ENCODE assay signal across 40 cellular contexts in the genomic region with DNA sequence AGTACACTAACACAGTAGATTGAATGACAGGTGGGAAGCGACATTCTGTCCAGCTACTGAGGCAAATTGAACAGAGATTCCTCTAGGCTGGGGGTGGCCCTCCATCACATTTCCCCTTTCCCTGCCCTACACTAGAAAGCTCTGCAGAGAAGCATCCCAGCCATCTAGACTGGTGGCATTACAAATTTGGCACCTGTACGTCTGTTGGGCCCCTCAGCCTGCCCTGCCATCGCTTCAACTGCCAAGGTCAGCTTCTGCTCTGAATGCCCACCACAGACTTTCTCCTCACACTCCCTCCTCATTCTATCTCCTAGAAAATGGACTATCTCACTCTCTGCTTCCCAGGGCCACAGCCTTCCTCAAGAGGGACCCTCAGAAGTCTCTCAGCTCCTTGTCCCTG. TPM values are rescaled to one million over a fixed set of nuclear protein-coding genes. Genes with fewer than 3 reads are reported as not detected.
"Had no signal": no experiment of that assay in that cellular context is flagged by ENCODE, and none has a peak within 500 bp of the region (broad histone marks: within the 10 kb centered on the region; RNA-seq: fewer than 3 reads in every experiment).

No MANE protein-coding gene starts in this region.

- H3K9me3 ChIP-seq: ascending aorta had no signal

- FAIRE-seq: bronchial epithelial cell, TTC549 had no signal

- H3K4me1 ChIP-seq: ascending aorta had no signal

- H3K9me3 Mint-ChIP-seq: activated CD4-positive, alpha-beta memory T cell treated with anti-CD3 and anti-CD28 coated beads, Interleukin-2, amount 10 ng/mL, durations not matched to agents 7 days and 5 days; activated CD4-positive, alpha-beta T cell treated with anti-CD3 and anti-CD28 coated beads, Interleukin-2, amount 10 ng/mL, durations not matched to agents 7 days and 5 days; activated naive CD4-positive, alpha-beta T cell treated with anti-CD3 and anti-CD28 coated beads, Interleukin-2, amount 10 ng/mL, durations not matched to agents 7 days and 5 days; activated naive CD4-positive, alpha-beta T cell treated with anti-CD3 and anti-CD28 coated beads, Interleukin-2, amount 50 U/mL, for 24 hours; activated naive CD8-positive, alpha-beta T cell treated with anti-CD3 and anti-CD28 coated beads, Interleukin-2, amount 10 ng/mL, durations not matched to agents 7 days and 5 days; activated naive CD8-positive, alpha-beta T cell treated with anti-CD3 and anti-CD28 coated beads, Interleukin-2, amount 50 U/mL, for 24 hours; activated T-cell treated with anti-CD3 and anti-CD28 coated beads, Interleukin-2, amount 50 U/mL, for 24 hours; activated T-helper 2 cell treated with anti-CD3 and anti-CD28 coated beads, Interferon-gamma antibody, Interleukin-2, Interleukin-4, amounts not matched to agents 10 μg/mL and 5 μg/mL and 100 μg/mL, durations not matched to agents 14 hours and 24 hours and 36 hours; central memory CD8-positive, alpha-beta T cell; T-helper 1 cell treated with Interleukin-12 subunit alpha and Interleukin-12 subunit beta and Interleukin-4 antibody, amounts not matched to agents 30 μg/mL and 1 μg/mL, for 36 hours; T-helper 2 cell treated with Interferon-gamma antibody and Interleukin-4, amounts not matched to agents 5 μg/mL and 100 μg/mL, for 36 hours; WTC11 had no signal

- H3K27ac ChIP-seq: ascending aorta, cardiac muscle cell, WERI-Rb-1 had no signal

- H3K4me3 Mint-ChIP-seq: activated CD4-positive, alpha-beta memory T cell treated with anti-CD3 and anti-CD28 coated beads, Interleukin-2, amount 10 ng/mL, durations not matched to agents 7 days and 5 days; activated CD4-positive, alpha-beta T cell treated with anti-CD3 and anti-CD28 coated beads for 36 hours; activated CD4-positive, alpha-beta T cell treated with anti-CD3 and anti-CD28 coated beads, Interleukin-2, amount 10 ng/mL, durations not matched to agents 7 days and 5 days; activated CD8-positive, alpha-beta memory T cell treated with anti-CD3 and anti-CD28 coated beads, Interleukin-2, amount 10 ng/mL, durations not matched to agents 7 days and 5 days; activated CD8-positive, alpha-beta T cell treated with anti-CD3 and anti-CD28 coated beads, Interleukin-2, amount 10 ng/mL, durations not matched to agents 7 days and 5 days; activated naive CD4-positive, alpha-beta T cell treated with anti-CD3 and anti-CD28 coated beads, Interleukin-2, amount 10 ng/mL, durations not matched to agents 7 days and 5 days; activated naive CD4-positive, alpha-beta T cell treated with anti-CD3 and anti-CD28 coated beads, Interleukin-2, amount 50 U/mL, for 24 hours; activated naive CD8-positive, alpha-beta T cell; activated naive CD8-positive, alpha-beta T cell treated with anti-CD3 and anti-CD28 coated beads, Interleukin-2, amount 10 ng/mL, durations not matched to agents 7 days and 5 days; activated naive CD8-positive, alpha-beta T cell treated with anti-CD3 and anti-CD28 coated beads, Interleukin-2, amount 50 U/mL, for 24 hours; activated T-cell treated with anti-CD3 and anti-CD28 coated beads, Interleukin-2, amount 50 U/mL, for 24 hours; brain; central memory CD8-positive, alpha-beta T cell; T-helper 1 cell treated with Interleukin-12 subunit alpha and Interleukin-12 subunit beta and Interleukin-4 antibody, amounts not matched to agents 30 μg/mL and 1 μg/mL, for 36 hours; T-helper 2 cell treated with Interferon-gamma antibody and Interleukin-4, amounts not matched to agents 5 μg/mL and 100 μg/mL, for 36 hours; WTC11 had no signal

- H3K4me3 ChIP-seq: ascending aorta, cardiac muscle cell had no signal

- H3K36me3 Mint-ChIP-seq: activated CD8-positive, alpha-beta memory T cell treated with anti-CD3 and anti-CD28 coated beads, Interleukin-2, amount 10 ng/mL, durations not matched to agents 7 days and 5 days; activated naive CD4-positive, alpha-beta T cell treated with anti-CD3 and anti-CD28 coated beads, Interleukin-2, amount 10 ng/mL, durations not matched to agents 7 days and 5 days; activated naive CD4-positive, alpha-beta T cell treated with anti-CD3 and anti-CD28 coated beads, Interleukin-2, amount 50 U/mL, for 24 hours; activated naive CD8-positive, alpha-beta T cell; activated naive CD8-positive, alpha-beta T cell treated with anti-CD3 and anti-CD28 coated beads, Interleukin-2, amount 10 ng/mL, durations not matched to agents 7 days and 5 days; brain; WTC11 had no signal

- H3K27ac Mint-ChIP-seq: activated CD4-positive, alpha-beta memory T cell treated with anti-CD3 and anti-CD28 coated beads, Interleukin-2, amount 10 ng/mL, durations not matched to agents 7 days and 5 days; activated CD4-positive, alpha-beta T cell treated with anti-CD3 and anti-CD28 coated beads for 36 hours; activated CD4-positive, alpha-beta T cell treated with anti-CD3 and anti-CD28 coated beads, Interleukin-2, amount 10 ng/mL, durations not matched to agents 7 days and 5 days; activated CD8-positive, alpha-beta memory T cell treated with anti-CD3 and anti-CD28 coated beads, Interleukin-2, amount 10 ng/mL, durations not matched to agents 7 days and 5 days; activated CD8-positive, alpha-beta T cell treated with anti-CD3 and anti-CD28 coated beads, Interleukin-2, amount 10 ng/mL, durations not matched to agents 7 days and 5 days; activated naive CD4-positive, alpha-beta T cell treated with anti-CD3 and anti-CD28 coated beads, Interleukin-2, amount 10 ng/mL, durations not matched to agents 7 days and 5 days; activated naive CD4-positive, alpha-beta T cell treated with anti-CD3 and anti-CD28 coated beads, Interleukin-2, amount 50 U/mL, for 24 hours; activated naive CD8-positive, alpha-beta T cell; activated naive CD8-positive, alpha-beta T cell treated with anti-CD3 and anti-CD28 coated beads, Interleukin-2, amount 10 ng/mL, durations not matched to agents 7 days and 5 days; activated naive CD8-positive, alpha-beta T cell treated with anti-CD3 and anti-CD28 coated beads, Interleukin-2, amount 50 U/mL, for 24 hours; activated T-cell treated with anti-CD3 and anti-CD28 coated beads, Interleukin-2, amount 50 U/mL, for 24 hours; activated T-helper 2 cell treated with anti-CD3 and anti-CD28 coated beads, Interferon-gamma antibody, Interleukin-2, Interleukin-4, amounts not matched to agents 10 μg/mL and 5 μg/mL and 100 μg/mL, durations not matched to agents 14 hours and 24 hours and 36 hours; brain; T-helper 1 cell treated with Interleukin-12 subunit alpha and Interleukin-12 subunit beta and Interleukin-4 antibody, amounts not matched to agents 30 μg/mL and 1 μg/mL, for 36 hours; T-helper 2 cell treated with Interferon-gamma antibody and Interleukin-4, amounts not matched to agents 5 μg/mL and 100 μg/mL, for 36 hours; WTC11 had no signal

- H3K4me1 Mint-ChIP-seq: activated CD4-positive, alpha-beta memory T cell treated with anti-CD3 and anti-CD28 coated beads, Interleukin-2, amount 10 ng/mL, durations not matched to agents 7 days and 5 days; activated CD8-positive, alpha-beta memory T cell treated with anti-CD3 and anti-CD28 coated beads, Interleukin-2, amount 10 ng/mL, durations not matched to agents 7 days and 5 days; activated naive CD4-positive, alpha-beta T cell treated with anti-CD3 and anti-CD28 coated beads, Interleukin-2, amount 50 U/mL, for 24 hours; central memory CD8-positive, alpha-beta T cell had no signal

- DNase-seq: activated CD4-positive, alpha-beta memory T cell treated with anti-CD3 and anti-CD28 coated beads, Interleukin-2, amount 10 ng/mL, durations not matched to agents 7 days and 5 days; activated CD4-positive, alpha-beta T cell treated with anti-CD3 and anti-CD28 coated beads for 1 hour; activated CD4-positive, alpha-beta T cell treated with anti-CD3 and anti-CD28 coated beads for 36 hours; activated CD4-positive, alpha-beta T cell treated with anti-CD3 and anti-CD28 coated beads for 48 hours; activated CD4-positive, alpha-beta T cell treated with anti-CD3 and anti-CD28 coated beads, Interleukin-2, amount 10 ng/mL, durations not matched to agents 7 days and 5 days; activated CD4-positive, alpha-beta T cell treated with anti-CD3 and anti-CD28 coated beads, Interleukin-2, amount 50 U/mL, for 48 hours; activated CD4-positive, CD25-positive, alpha-beta regulatory T cell; activated CD8-positive, alpha-beta memory T cell treated with anti-CD3 and anti-CD28 coated beads for 24 hours; activated CD8-positive, alpha-beta memory T cell treated with anti-CD3 and anti-CD28 coated beads, Interleukin-2, amount 10 ng/mL, durations not matched to agents 7 days and 5 days; activated CD8-positive, alpha-beta memory T cell treated with anti-CD3 and anti-CD28 coated beads, Interleukin-2, amount 50 U/mL, for 48 hours; activated CD8-positive, alpha-beta T cell treated with anti-CD3 and anti-CD28 coated beads, Interleukin-2, amount 10 ng/mL, durations not matched to agents 7 days and 5 days; activated effector memory CD4-positive, alpha-beta T cell treated with Interleukin-2 at 50 U/mL for 16 hours; activated gamma-delta T cell; activated naive CD4-positive, alpha-beta T cell treated with anti-CD3 and anti-CD28 coated beads, Interleukin-2, amount 10 ng/mL, durations not matched to agents 7 days and 5 days; activated naive CD4-positive, alpha-beta T cell treated with Interleukin-2 at 50 U/mL for 16 hours; activated naive CD8-positive, alpha-beta T cell treated with anti-CD3 and anti-CD28 coated beads, Interleukin-2, amount 10 ng/mL, durations not matched to agents 7 days and 5 days; activated naive CD8-positive, alpha-beta T cell treated with anti-CD3 and anti-CD28 coated beads, Interleukin-2, amount 50 U/mL, for 24 hours; activated T-cell treated with anti-CD3 and anti-CD28 coated beads, Interleukin-2, amount 50 U/mL, for 24 hours; activated T-cell treated with anti-CD3 and anti-CD28 coated beads, Interleukin-2, amount 50 U/mL, for 48 hours; amygdala; anterior cingulate cortex; caudate nucleus; cerebellar nuclear complex; T-helper 1 cell; T-helper 2 cell; T-helper 9 cell; WERI-Rb-1 had no signal

- H3K36me3 ChIP-seq: ascending aorta, cardiac muscle cell, WERI-Rb-1 had no signal

- H3K27me3 ChIP-seq: ascending aorta had no signal

- ATAC-seq: activated CD4-positive, alpha-beta T cell treated with anti-CD3 and anti-CD28 coated beads for 36 hours; activated CD4-positive, CD25-positive, alpha-beta regulatory T cell treated with anti-CD3 and anti-CD28 coated beads, Interleukin-2, amount 50 U/mL, for 24 hours; activated CD8-positive, alpha-beta memory T cell treated with anti-CD3 and anti-CD28 coated beads, Interleukin-2, amount 10 ng/mL, durations not matched to agents 7 days and 5 days; activated CD8-positive, alpha-beta T cell treated with anti-CD3 and anti-CD28 coated beads, Interleukin-2, amount 10 ng/mL, durations not matched to agents 7 days and 5 days; activated naive CD8-positive, alpha-beta T cell treated with anti-CD3 and anti-CD28 coated beads, Interleukin-2, amount 50 U/mL, for 24 hours; WTC11 had no signal

RNA-seq across cellular contexts. Expression of a gene that starts 16.7 kb away (rescaled TPM):
- total RNA-seq: activated CD4-positive, alpha-beta memory T cell treated with anti-CD3 and anti-CD28 coated beads, Interleukin-2, amount 10 ng/mL, durations not matched to agents 7 days and 5 days; activated CD4-positive, alpha-beta T cell treated with anti-CD3 and anti-CD28 coated beads for 36 hours; activated CD4-positive, alpha-beta T cell treated with anti-CD3 and anti-CD28 coated beads, Interleukin-2, amount 10 ng/mL, durations not matched to agents 7 days and 5 days; activated CD8-positive, alpha-beta memory T cell treated with anti-CD3 and anti-CD28 coated beads, Interleukin-2, amount 10 ng/mL, durations not matched to agents 7 days and 5 days; activated CD8-positive, alpha-beta T cell treated with anti-CD3 and anti-CD28 coated beads, Interleukin-2, amount 10 ng/mL, durations not matched to agents 7 days and 5 days; activated naive CD8-positive, alpha-beta T cell treated with anti-CD3 and anti-CD28 coated beads, Interleukin-2, amount 10 ng/mL, durations not matched to agents 7 days and 5 days; activated T-helper 2 cell treated with anti-CD3 and anti-CD28 coated beads, Interferon-gamma antibody, Interleukin-2, Interleukin-4, amounts not matched to agents 10 μg/mL and 5 μg/mL and 100 μg/mL, durations not matched to agents 14 hours and 24 hours and 36 hours had no signal
